22 cellular contexts compared by ENCODE assay signal in the genomic region with DNA sequence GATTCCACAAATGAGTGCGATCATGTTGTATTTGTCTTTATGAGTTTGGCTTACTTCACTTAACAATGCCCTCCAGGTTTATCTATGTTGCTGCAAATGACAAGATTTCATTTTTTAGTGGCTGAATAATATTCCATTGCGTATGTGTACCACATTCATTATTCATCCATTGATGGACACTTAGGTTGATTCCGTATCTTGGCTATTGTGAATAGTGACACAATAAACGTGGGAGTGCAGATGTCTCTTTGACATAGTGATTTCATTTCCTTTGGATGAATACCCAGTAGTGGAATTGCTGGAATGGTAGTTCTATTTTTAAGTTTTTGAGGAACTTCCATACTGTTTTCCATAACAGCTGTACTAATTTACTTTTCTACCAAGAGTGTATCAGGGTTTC. TPM values are rescaled to one million over a fixed set of nuclear protein-coding genes. Genes with fewer than 3 reads are reported as not detected.
DNase-seq lines count a peak whose midpoint lies in the region; FAIRE-seq and TF ChIP-seq lines count a peak whose summit lies in the region.
"Had no signal": no experiment of that assay in that cellular context is flagged by ENCODE, and none has a peak within 500 bp of the region (broad histone marks: within the 10 kb centered on the region; RNA-seq: fewer than 3 reads in every experiment).

No MANE protein-coding gene starts in this region.

- peaks cover 2% of the 10 kb centered on the region for H3K9me3 Mint-ChIP-seq in activated CD4-positive, alpha-beta T cell treated with anti-CD3 and anti-CD28 coated beads, Interleukin-2, amount 10 ng/mL, durations not matched to agents 7 days and 5 days

- dilution Hi-C loops in keratinocyte (cut with MboI; ENCODE audit: extremely low pct_ligation_motif_present, low sequenced_read_pairs), result no loop called here

- H3K27ac ChIP-seq in keratinocyte (ENCODE audit: control insufficient read depth, insufficient read depth, low read length), result no peak overlapping the region
- H3K27ac ChIP-seq in ascending aorta, result no peak overlapping the region
- H3K27ac ChIP-seq: A549, KMS-11, SJSA1 had no signal

- no peak overlapping the region for H3K9ac ChIP-seq in keratinocyte (ENCODE audit: control insufficient read depth, extremely low read depth, insufficient read depth, low read length)
- H3K9ac ChIP-seq: KMS-11 had no signal

- H3K9me3 ChIP-seq in keratinocyte (ENCODE audit: control insufficient read depth, low read depth, low read length) (no peaks in the 10 kb centered on the region), ascending aorta (no peaks in the 10 kb centered on the region)
- H3K9me3 ChIP-seq: A549, BE2C, SJSA1 had no signal

- no peaks in the 10 kb centered on the region for H4K20me1 ChIP-seq in keratinocyte (ENCODE audit: control insufficient read depth, extremely low read depth, insufficient read depth, low read length)

- H3K27me3 Mint-ChIP-seq in activated CD4-positive, alpha-beta T cell treated with anti-CD3 and anti-CD28 coated beads, Interleukin-2, amount 10 ng/mL, durations not matched to agents 7 days and 5 days, result peaks cover 7% of the 10 kb centered on the region

- H3K36me3 Mint-ChIP-seq in activated CD4-positive, alpha-beta T cell treated with anti-CD3 and anti-CD28 coated beads, Interleukin-2, amount 10 ng/mL, durations not matched to agents 7 days and 5 days (ENCODE audit: low read depth), result no peaks in the 10 kb centered on the region

- H3K4me3 Mint-ChIP-seq in activated CD4-positive, alpha-beta T cell treated with anti-CD3 and anti-CD28 coated beads, Interleukin-2, amount 10 ng/mL, durations not matched to agents 7 days and 5 days, result no peak overlapping the region
- H3K4me3 Mint-ChIP-seq: H9 had no signal

- peak; percentile 71 for FAIRE-seq in keratinocyte (lab: Jason Lieb, UNC)
- FAIRE-seq: A549, GM12878, RCC 7860 had no signal

- H3K4me3 ChIP-seq in epithelial cell of esophagus (ENCODE audit: low read length) (no peak overlapping the region), keratinocyte (ENCODE audit: control insufficient read depth in 2 of 3, extremely low read depth in 1 of 3, insufficient read depth in 2 of 3, low read depth in 1 of 3, low read length in 3 of 3) (no peak overlapping the region), ascending aorta (no peak overlapping the region)
- H3K4me3 ChIP-seq: A549, GM12878, SJSA1 had no signal

- intact Hi-C loops in ascending aorta (cut with DNase I), result no loop called here

- DNase-seq in EH (ENCODE audit: low read depth), result peak; percentile 75
- peak; percentile 58 for DNase-seq in NCI-H226
- peak; percentile 58 for DNase-seq in epithelial cell of esophagus (ENCODE audit: low read depth)
- DNase-seq in keratinocyte (ENCODE audit: low read depth, low spot score), result no peak
- no peak for DNase-seq in pons (ENCODE audit: low spot score)
- no peak for DNase-seq in hepatic stellate cell (ENCODE audit: low spot score)
- DNase-seq in ascending aorta (ENCODE audit: low spot score in 2 of 2), result no peak
- DNase-seq in activated CD4-positive, alpha-beta T cell treated with anti-CD3 and anti-CD28 coated beads, Interleukin-2, amount 10 ng/mL, durations not matched to agents 7 days and 5 days, result no peak
- DNase-seq: BE2C, DMS79, H9, MV-4-11, NCI-H1694, NCI-H2081, NCI-H446 treated with DMSO at 0.1 percent for 48 hours, NCI-H526 treated with DMSO at 0.1 percent for 48 hours, OCI-M1 had no signal

- H3K4me2 ChIP-seq in keratinocyte (ENCODE audit: control insufficient read depth, extremely low read depth, insufficient read depth, low read depth, low read length), result no peak overlapping the region
- H3K4me2 ChIP-seq: A549, KMS-11 had no signal

- no peaks in the 10 kb centered on the region for H3K4me1 Mint-ChIP-seq in activated CD4-positive, alpha-beta T cell treated with anti-CD3 and anti-CD28 coated beads, Interleukin-2, amount 10 ng/mL, durations not matched to agents 7 days and 5 days
- H3K4me1 Mint-ChIP-seq: H9 had no signal

- H3K36me3 ChIP-seq in keratinocyte (ENCODE audit: control insufficient read depth in 2 of 2, extremely low read depth in 1 of 2, insufficient read depth in 2 of 2, low read length in 2 of 2) (no peaks in the 10 kb centered on the region), ascending aorta (no peaks in the 10 kb centered on the region)
- H3K36me3 ChIP-seq: BE2C, SJSA1 had no signal

- no peaks in the 10 kb centered on the region for H3K79me2 ChIP-seq in keratinocyte (ENCODE audit: control insufficient read depth, insufficient read depth, low read length)

- no peak overlapping the region for H3K27ac Mint-ChIP-seq in activated CD4-positive, alpha-beta T cell treated with anti-CD3 and anti-CD28 coated beads, Interleukin-2, amount 10 ng/mL, durations not matched to agents 7 days and 5 days

- TF ChIP-seq CTCF in epithelial cell of esophagus (IDR thresholded peaks at IDR 0.05; ENCODE audit: insufficient read depth, low read depth, low read length, missing control alignments), result no peak
- TF ChIP-seq CTCF in keratinocyte (optimal IDR thresholded peaks at IDR 0.05 in 1 of 3, IDR thresholded peaks at IDR 0.05 in 1 of 3, conservative IDR thresholded peaks at IDR 0.05 in 1 of 3; ENCODE audit: extremely low read depth in 1 of 3, insufficient read depth in 2 of 3, low read length in 3 of 3), result no peak
- no peak for TF ChIP-seq CTCF in ascending aorta (IDR thresholded peaks at IDR 0.05)

- CTCF ChIA-PET in activated CD4-positive, alpha-beta T cell treated with anti-CD3 and anti-CD28 coated beads, Interleukin-2, amount 10 ng/mL, durations not matched to agents 7 days and 5 days (lab: Charles Lee), result no interaction called here

- POLR2A ChIA-PET in activated CD4-positive, alpha-beta T cell treated with anti-CD3 and anti-CD28 coated beads, Interleukin-2, amount 10 ng/mL, durations not matched to agents 7 days and 5 days (lab: Charles Lee), result no interaction called here

- peaks cover 16% of the 10 kb centered on the region for H3K4me1 ChIP-seq in keratinocyte (ENCODE audit: control insufficient read depth, extremely low read depth, insufficient read depth, low read length)
- H3K4me1 ChIP-seq in ascending aorta, result no peaks in the 10 kb centered on the region
- H3K4me1 ChIP-seq: A549, BE2C, SJSA1 had no signal

- no peaks in the 10 kb centered on the region for H3K9me1 ChIP-seq in keratinocyte (ENCODE audit: control insufficient read depth, extremely low read depth, insufficient read depth, low read length)

- no peak overlapping the region for H2AFZ ChIP-seq in keratinocyte (ENCODE audit: control insufficient read depth, low read length)

- H3K27me3 ChIP-seq in keratinocyte (ENCODE audit: control insufficient read depth, extremely low read depth, insufficient read depth, low read length) (no peaks in the 10 kb centered on the region), ascending aorta (no peaks in the 10 kb centered on the region)
- H3K27me3 ChIP-seq: BE2C, SJSA1 had no signal

RNA-seq across cellular contexts. Expression of gene AKAP6, which starts 23.5 kb away (rescaled TPM):
- polyA plus RNA-seq in keratinocyte, result 1.3 to 2.6 TPM (median 2.0 TPM) in 3 replicates
- 2.0 TPM for polyA plus RNA-seq in keratinocyte (2011; ENCODE audit: low read depth)
- polyA plus RNA-seq in keratinocyte (2011; cell fraction: cytosol; rRNA removed), result 1.6 and 2.4 TPM in 2 replicates
- polyA plus RNA-seq in keratinocyte (2011; cell fraction: nucleus; rRNA removed), result 4.0 and 4.2 TPM in 2 replicates
- polyA plus RNA-seq in keratinocyte (2012; ENCODE audit: low replicate concordance), result 0.78 and 1.7 TPM in 2 replicates
- 2.3 to 13.4 TPM (median 11.1 TPM) in 3 replicates for polyA minus RNA-seq in keratinocyte
- 2.5 TPM for polyA minus RNA-seq in keratinocyte (2011; cell fraction: cytosol; rRNA and poly(A)+ RNA removed)
- polyA minus RNA-seq in keratinocyte (2011; cell fraction: nucleus; rRNA and poly(A)+ RNA removed), result 13.6 and 23.6 TPM in 2 replicates
- total RNA-seq in ascending aorta, result 21.1 TPM
- total RNA-seq in activated CD4-positive, alpha-beta T cell treated with anti-CD3 and anti-CD28 coated beads, Interleukin-2, amount 10 ng/mL, durations not matched to agents 7 days and 5 days, result under 1 TPM; 0.62 to 0.67 TPM

Comparison
In these comparisons a context has a peak if more than half of its experiments do, and no peak if none do; other contexts are left out.
1. DNase-seq: peak in EH (single experiment), NCI-H226 (single experiment) and epithelial cell of esophagus (single experiment); none in keratinocyte (single experiment), pons (single experiment), hepatic stellate cell (single experiment), ascending aorta (0 of 2) and activated CD4-positive, alpha-beta T cell treated with anti-CD3 and anti-CD28 coated beads, Interleukin-2, amount 10 ng/mL, durations not matched to agents 7 days and 5 days (single experiment).
2. RNA of gene AKAP6, which starts 23.5 kb away (total RNA-seq): 21.1 TPM in ascending aorta (single experiment); 0.62 to 0.67 TPM in activated CD4-positive, alpha-beta T cell treated with anti-CD3 and anti-CD28 coated beads, Interleukin-2, amount 10 ng/mL, durations not matched to agents 7 days and 5 days; every median in the first group is over 10 times any median in the second.